In the genomic region with DNA sequence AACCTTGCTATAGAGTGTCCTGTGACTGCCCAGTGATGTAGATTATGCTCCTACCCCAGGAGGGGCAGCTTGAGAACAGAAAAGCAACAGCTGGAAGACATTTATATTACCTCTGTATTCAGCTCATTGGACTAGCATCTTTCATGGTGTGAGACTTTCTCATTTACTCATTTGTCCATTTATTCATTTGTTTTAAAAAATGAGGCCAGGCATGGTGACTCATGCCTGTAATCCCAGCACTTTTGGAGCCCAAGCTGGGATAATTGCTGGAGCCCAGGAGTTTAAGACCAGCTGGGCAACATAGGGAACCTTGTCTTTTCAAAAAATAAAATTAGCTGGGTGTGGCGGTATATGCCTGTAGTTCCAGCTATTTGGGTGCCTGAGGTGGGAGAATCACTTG, we compare ENCODE assay signal across 1 cellular context.
TF ChIP-seq lines count a peak whose summit lies in the region.

No MANE protein-coding gene starts in this region.

TF ChIP-seq in GM12878, 131 proteins besides CTCF, POLR2A, EP300 and RAD21 (continued from another document):
- TF ChIP-seq, protein P1, sequence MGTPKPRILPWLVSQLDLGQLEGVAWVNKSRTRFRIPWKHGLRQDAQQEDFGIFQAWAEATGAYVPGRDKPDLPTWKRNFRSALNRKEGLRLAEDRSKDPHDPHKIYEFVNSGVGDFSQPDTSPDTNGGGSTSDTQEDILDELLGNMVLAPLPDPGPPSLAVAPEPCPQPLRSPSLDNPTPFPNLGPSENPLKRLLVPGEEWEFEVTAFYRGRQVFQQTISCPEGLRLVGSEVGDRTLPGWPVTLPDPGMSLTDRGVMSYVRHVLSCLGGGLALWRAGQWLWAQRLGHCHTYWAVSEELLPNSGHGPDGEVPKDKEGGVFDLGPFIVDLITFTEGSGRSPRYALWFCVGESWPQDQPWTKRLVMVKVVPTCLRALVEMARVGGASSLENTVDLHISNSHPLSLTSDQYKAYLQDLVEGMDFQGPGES (IDR thresholded peaks at IDR 0.05): no peak
- TF ChIP-seq CHD4 (IDR thresholded peaks at IDR 0.05) (no peak), RCOR1 (conservative IDR thresholded peaks at IDR 0.05; ENCODE audit: low read depth, low read length) (no peak), BCL3 (IDR thresholded peaks at IDR 0.05; ENCODE audit: borderline replicate concordance, insufficient read depth, low read depth, low read length, poor library complexity, severe bottlenecking) (no peak), STAT1 (conservative IDR thresholded peaks at IDR 0.05) (no peak), SMAD1 (IDR thresholded peaks at IDR 0.05; ENCODE audit: low read depth, partially characterized antibody) (no peak), RELB (IDR thresholded peaks at IDR 0.05; ENCODE audit: low read depth) (no peak), JUND (IDR thresholded peaks at IDR 0.05; ENCODE audit: low read depth, low read length) (no peak), PML (IDR thresholded peaks at IDR 0.05; ENCODE audit: low read length) (no peak), MYB (IDR thresholded peaks at IDR 0.05; ENCODE audit: borderline replicate concordance, low read depth, low read length) (no peak), ZBTB33 (IDR thresholded peaks at IDR 0.05) (no peak), CEBPB (IDR thresholded peaks at IDR 0.05; ENCODE audit: borderline replicate concordance in 1 of 2, low read depth in 2 of 2, low read length in 2 of 2) (no peak), TAF1 (IDR thresholded peaks at IDR 0.05; ENCODE audit: borderline replicate concordance, low read depth, low read length) (no peak), NKRF (conservative IDR thresholded peaks at IDR 0.05) (no peak)
- TF ChIP-seq, protein P2, sequence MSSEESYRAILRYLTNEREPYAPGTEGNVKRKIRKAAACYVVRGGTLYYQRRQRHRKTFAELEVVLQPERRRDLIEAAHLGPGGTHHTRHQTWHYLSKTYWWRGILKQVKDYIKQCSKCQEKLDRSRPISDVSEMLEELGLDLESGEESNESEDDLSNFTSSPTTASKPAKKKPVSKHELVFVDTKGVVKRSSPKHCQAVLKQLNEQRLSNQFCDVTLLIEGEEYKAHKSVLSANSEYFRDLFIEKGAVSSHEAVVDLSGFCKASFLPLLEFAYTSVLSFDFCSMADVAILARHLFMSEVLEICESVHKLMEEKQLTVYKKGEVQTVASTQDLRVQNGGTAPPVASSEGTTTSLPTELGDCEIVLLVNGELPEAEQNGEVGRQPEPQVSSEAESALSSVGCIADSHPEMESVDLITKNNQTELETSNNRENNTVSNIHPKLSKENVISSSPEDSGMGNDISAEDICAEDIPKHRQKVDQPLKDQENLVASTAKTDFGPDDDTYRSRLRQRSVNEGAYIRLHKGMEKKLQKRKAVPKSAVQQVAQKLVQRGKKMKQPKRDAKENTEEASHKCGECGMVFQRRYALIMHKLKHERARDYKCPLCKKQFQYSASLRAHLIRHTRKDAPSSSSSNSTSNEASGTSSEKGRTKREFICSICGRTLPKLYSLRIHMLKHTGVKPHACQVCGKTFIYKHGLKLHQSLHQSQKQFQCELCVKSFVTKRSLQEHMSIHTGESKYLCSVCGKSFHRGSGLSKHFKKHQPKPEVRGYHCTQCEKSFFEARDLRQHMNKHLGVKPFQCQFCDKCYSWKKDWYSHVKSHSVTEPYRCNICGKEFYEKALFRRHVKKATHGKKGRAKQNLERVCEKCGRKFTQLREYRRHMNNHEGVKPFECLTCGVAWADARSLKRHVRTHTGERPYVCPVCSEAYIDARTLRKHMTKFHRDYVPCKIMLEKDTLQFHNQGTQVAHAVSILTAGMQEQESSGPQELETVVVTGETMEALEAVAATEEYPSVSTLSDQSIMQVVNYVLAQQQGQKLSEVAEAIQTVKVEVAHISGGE (CRISPR knock-in tag; IDR thresholded peaks at IDR 0.05): no peak
- TF ChIP-seq, protein P3, sequence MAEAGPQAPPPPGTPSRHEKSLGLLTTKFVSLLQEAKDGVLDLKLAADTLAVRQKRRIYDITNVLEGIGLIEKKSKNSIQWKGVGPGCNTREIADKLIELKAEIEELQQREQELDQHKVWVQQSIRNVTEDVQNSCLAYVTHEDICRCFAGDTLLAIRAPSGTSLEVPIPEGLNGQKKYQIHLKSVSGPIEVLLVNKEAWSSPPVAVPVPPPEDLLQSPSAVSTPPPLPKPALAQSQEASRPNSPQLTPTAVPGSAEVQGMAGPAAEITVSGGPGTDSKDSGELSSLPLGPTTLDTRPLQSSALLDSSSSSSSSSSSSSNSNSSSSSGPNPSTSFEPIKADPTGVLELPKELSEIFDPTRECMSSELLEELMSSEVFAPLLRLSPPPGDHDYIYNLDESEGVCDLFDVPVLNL (IDR thresholded peaks at IDR 0.05; ENCODE audit: low read depth, low read length): no peak
